Comparison of ENCODE assay signal across 12 cellular contexts in the genomic region with DNA sequence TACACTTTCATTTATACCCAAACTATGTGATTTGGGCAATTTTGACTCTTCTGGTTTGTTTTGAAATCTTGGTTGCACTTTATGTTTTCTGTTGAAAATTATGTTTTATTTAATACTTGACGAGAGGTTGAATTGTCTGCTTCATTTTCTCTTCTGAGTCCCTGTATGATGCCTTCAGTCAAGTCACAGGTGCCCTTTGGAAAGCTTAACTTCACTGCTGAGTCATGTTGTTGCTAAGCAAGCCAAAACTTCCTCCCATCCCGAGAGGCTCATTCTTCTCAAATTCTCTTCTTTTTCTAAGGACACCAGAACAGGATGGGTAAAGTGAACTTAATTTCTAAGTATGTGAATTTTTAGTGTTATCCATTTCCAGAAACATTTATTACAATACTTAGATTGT.
DNase-seq lines count a peak whose midpoint lies in the region; ATAC-seq lines count a peak whose summit lies in the region.
"Had no signal": no experiment of that assay in that cellular context is flagged by ENCODE, and none has a peak within 500 bp of the region (broad histone marks: within the 10 kb centered on the region; RNA-seq: fewer than 3 reads in every experiment).

No MANE protein-coding gene starts in this region.

- DNase-seq in LHCN-M2 (ENCODE audit: low read depth) (peak; percentile 85), fibroblast of gingiva (ENCODE audit: low read depth) (peak; percentile 40), NCI-H524 treated with DMSO at 0.1 percent for 48 hours (lab: John Stamatoyannopoulos, UW) (no peak), NCI-H2171 treated with DMSO at 0.1 percent for 48 hours (lab: John Stamatoyannopoulos, UW) (no peak)
- no peak for DNase-seq in stimulated activated CD4-positive, alpha-beta T cell treated with anti-CD3 and anti-CD28 coated beads, Interleukin-15, amount 100 ng/mL, for 24 hours
- DNase-seq: body of pancreas; heart right ventricle; NCI-H1048; stimulated activated CD8-positive, alpha-beta memory T cell treated with anti-CD3 and anti-CD28 coated beads, Interleukin-4, amount 100 ng/mL, for 48 hours had no signal

- ATAC-seq in GM18499 (IDR thresholded peaks at IDR 0.05; ENCODE audit: insufficient read depth, unreplicated experiment): peak; percentile 13
- ATAC-seq in GM21447 (IDR thresholded peaks at IDR 0.05; ENCODE audit: unreplicated experiment): peak; percentile 17
- ATAC-seq in HG03135 (IDR thresholded peaks at IDR 0.05; ENCODE audit: unreplicated experiment): no peak
- ATAC-seq: body of pancreas, heart right ventricle had no signal

Comparison
In these comparisons a context has a peak if more than half of its experiments do, and no peak if none do; other contexts are left out.
1. DNase-seq: peak in LHCN-M2 (single experiment) and fibroblast of gingiva (single experiment); none in NCI-H524 treated with DMSO at 0.1 percent for 48 hours (single experiment), NCI-H2171 treated with DMSO at 0.1 percent for 48 hours (single experiment) and stimulated activated CD4-positive, alpha-beta T cell treated with anti-CD3 and anti-CD28 coated beads, Interleukin-15, amount 100 ng/mL, for 24 hours (single experiment).